Comparison of ENCODE assay signal across 8 cellular contexts in genomic region chr2:12720181-12720580, GRCh38. TPM values are rescaled to one million over a fixed set of nuclear protein-coding genes. Genes with fewer than 3 reads are reported as not detected.
DNase-seq lines count a peak whose midpoint lies in the region; ATAC-seq and TF ChIP-seq lines count a peak whose summit lies in the region.

No MANE protein-coding gene starts in this region.

- H3K27ac ChIP-seq in AG04450 (ENCODE audit: low read depth, low read length) (no peak overlapping the region), mammary epithelial cell (ENCODE audit: insufficient read depth, low read depth, low read length) (no peak overlapping the region), muscle layer of duodenum (ENCODE audit: low read length) (no peak overlapping the region), body of pancreas (peak overlapping the region in 1 of 4 donors; percentile 12)

- no peak for DNase-seq in AG04450 (ENCODE audit: low read depth, low spot score)
- no peak for DNase-seq in mammary epithelial cell
- no peak for DNase-seq in NCI-H2196 (lab: John Stamatoyannopoulos, UW; ENCODE audit: unreplicated experiment)
- no peak for DNase-seq in body of pancreas
- DNase-seq in stimulated activated CD4-positive, alpha-beta T cell treated with anti-CD3 and anti-CD28 coated beads, Interleukin-2, amount 100 ng/mL, for 24 hours, result no peak

- H4K20me1 ChIP-seq in Loucy (ENCODE audit: insufficient read depth, low read length, poor library complexity, severe bottlenecking) (peaks cover 20% of the 10 kb centered on the region), mammary epithelial cell (ENCODE audit: insufficient read depth, low read length) (no peaks in the 10 kb centered on the region)

- POLR2A ChIA-PET in AG04450 (lab: Yijun Ruan, JAX), result interaction anchor here (1.1 kb wide), 1 partner anchor 287 kb away, joined by 6 read pairs; no protein-coding TSS in a partner anchor

- intact Hi-C loops in mammary epithelial cell (cut with micrococcal nuclease), result no loop called here
- intact Hi-C loops in body of pancreas (cut with DNase I), result no loop called here

- H3K27me3 ChIP-seq in AG04450 (ENCODE audit: control insufficient read depth, insufficient read depth, low read length) (no peaks in the 10 kb centered on the region), Loucy (ENCODE audit: insufficient read depth, low read length, poor library complexity, severe bottlenecking) (no peaks in the 10 kb centered on the region), mammary epithelial cell (ENCODE audit: insufficient read depth, low read length) (no peaks in the 10 kb centered on the region), muscle layer of duodenum (ENCODE audit: low read depth, low read length) (no peaks in the 10 kb centered on the region), body of pancreas (no peaks in the 10 kb centered on the region)

- H3K4me2 ChIP-seq in Loucy (ENCODE audit: low read depth, low read length, poor library complexity, severe bottlenecking) (peak overlapping the region; percentile 75), mammary epithelial cell (ENCODE audit: insufficient read depth, low read depth, low read length) (peak overlapping the region; percentile 90)

- TF ChIP-seq CTCF in AG04450 (IDR thresholded peaks at IDR 0.05; ENCODE audit: low read depth, low read length) (no peak), Loucy (conservative IDR thresholded peaks at IDR 0.05; ENCODE audit: low read length) (no peak), mammary epithelial cell (conservative IDR thresholded peaks at IDR 0.05 in 1 of 2, IDR thresholded peaks at IDR 0.05 in 1 of 2; ENCODE audit: extremely low read depth in 1 of 2, insufficient read depth in 1 of 2, low read depth in 1 of 2, low read length in 2 of 2) (no peak), body of pancreas (IDR thresholded peaks at IDR 0.05) (no peak)

- H3K9ac ChIP-seq in Loucy (ENCODE audit: low read depth, low read length, poor library complexity, severe bottlenecking), result peak overlapping the region; percentile 11
- H3K9ac ChIP-seq in mammary epithelial cell (ENCODE audit: insufficient read depth, low read length), result no peak overlapping the region

- H2AFZ ChIP-seq in Loucy (ENCODE audit: low read length) (no peak overlapping the region), mammary epithelial cell (ENCODE audit: low read depth, low read length) (no peak overlapping the region)

- H3K9me2 ChIP-seq in Loucy (replicated peaks; ENCODE audit: low read depth, low read length), result no peaks in the 10 kb centered on the region

- H3K36me3 ChIP-seq in Loucy (ENCODE audit: insufficient read depth, low read length), result peaks cover 10% of the 10 kb centered on the region; the same call in 1 of the 2 replicates
- H3K36me3 ChIP-seq in mammary epithelial cell (ENCODE audit: insufficient read depth, low read length), result peaks cover 5% of the 10 kb centered on the region
- H3K36me3 ChIP-seq in muscle layer of duodenum (ENCODE audit: control insufficient read depth in 1 of 2, insufficient read depth in 2 of 2, low read length in 2 of 2), result peaks cover 7 to 11% of the 10 kb centered on the region in 2 donors
- no peaks in the 10 kb centered on the region for H3K36me3 ChIP-seq in body of pancreas (replicated peaks in 1 of 2; ENCODE audit: insufficient read depth in 1 of 2, low read depth in 2 of 2)

- CTCF ChIA-PET in AG04450 (lab: Charles Lee) (interaction anchor here (0.5 to 5.1 kb wide), 6 partner anchors 211 to 892 kb away, joined by 3 to 65 read pairs (median 6); no protein-coding TSS in a partner anchor), mammary epithelial cell (lab: Charles Lee; ENCODE audit: low non-redundant PET) (interaction anchor here (0.6 kb wide), 1 partner anchor 45 kb away, joined by 4 read pairs; no protein-coding TSS in a partner anchor)

- H3K79me2 ChIP-seq in Loucy (ENCODE audit: insufficient read depth, low read length) (peaks cover 67% of the 10 kb centered on the region), mammary epithelial cell (ENCODE audit: insufficient read depth, low read length) (peaks cover 59% of the 10 kb centered on the region)

- H3F3A ChIP-seq in Loucy (ENCODE audit: low read depth), result no peaks in the 10 kb centered on the region

- WGBS in mammary epithelial cell (ENCODE audit: low coverage, missing lambda C conversion rate), result 6% methylated on average over 1 of the region's 1 CpG
- 32 to 46% methylated on average over 1 of the region's 1 CpG for WGBS in body of pancreas, 2 donors

- ATAC-seq in GM18519 (IDR thresholded peaks at IDR 0.05; ENCODE audit: low FRiP score, unreplicated experiment) (no peak), body of pancreas (no peak)

- in situ Hi-C loops in mammary epithelial cell (cut with MboI; ENCODE audit: low sequenced_read_pairs in 2 of 2), result loop anchor here in 1 of 2 donors (25.0 kb wide), 2 partner anchors 258 to 408 kb away; no protein-coding TSS in a partner anchor

- H3K9me3 ChIP-seq in AG04450 (ENCODE audit: control insufficient read depth, insufficient read depth, low read length), result peaks cover 8% of the 10 kb centered on the region; the same call in 1 of the 2 replicates
- H3K9me3 ChIP-seq in Loucy (ENCODE audit: insufficient read depth, low read depth, low read length), result no peaks in the 10 kb centered on the region
- H3K9me3 ChIP-seq in mammary epithelial cell (replicated peaks; ENCODE audit: insufficient read depth, low read length), result no peaks in the 10 kb centered on the region
- no peaks in the 10 kb centered on the region for H3K9me3 ChIP-seq in muscle layer of duodenum (ENCODE audit: control insufficient read depth in 1 of 2, low read length in 2 of 2)
- no peaks in the 10 kb centered on the region for H3K9me3 ChIP-seq in body of pancreas

- peak overlapping the region; percentile 87 for H3K4me3 ChIP-seq in AG04450 (ENCODE audit: low read depth, low read length)
- H3K4me3 ChIP-seq in Loucy (ENCODE audit: low read length, poor library complexity, severe bottlenecking), result peak overlapping the region; percentile 76
- peak overlapping the region in 2 of 3 experiments; percentile 87 to 89 for H3K4me3 ChIP-seq in mammary epithelial cell (replicated peaks in 1 of 3; ENCODE audit: insufficient read depth in 1 of 3, low read depth in 2 of 3, low read length in 3 of 3)
- H3K4me3 ChIP-seq in muscle layer of duodenum (ENCODE audit: low read depth in 1 of 2, low read length in 2 of 2), result peak overlapping the region; percentile 87 to 93
- no peak overlapping the region for H3K4me3 ChIP-seq in body of pancreas

- H3K4me1 ChIP-seq in Loucy (ENCODE audit: insufficient read depth, low read length, poor library complexity, severe bottlenecking), result peaks cover 67% of the 10 kb centered on the region
- H3K4me1 ChIP-seq in mammary epithelial cell (ENCODE audit: insufficient read depth, low read length), result peaks cover 39% of the 10 kb centered on the region
- peaks cover 7 to 17% of the 10 kb centered on the region in 2 donors for H3K4me1 ChIP-seq in muscle layer of duodenum (ENCODE audit: control insufficient read depth in 1 of 2, insufficient read depth in 2 of 2, low read length in 2 of 2)
- H3K4me1 ChIP-seq in body of pancreas, result peaks cover 32% of the 10 kb centered on the region

- no TSS peak for BruUV-seq in mammary epithelial cell (replicated peaks; lab: Mats Ljungman, UMichigan)

- no peak for TF ChIP-seq POLR2A in body of pancreas (IDR thresholded peaks at IDR 0.05)

- dilution Hi-C loops in mammary epithelial cell (cut with HindIII; ENCODE audit: low sequenced_read_pairs), result no loop called here

RNA-seq across cellular contexts. Expression of gene TRIB2, which starts 3.4 kb away (rescaled TPM):
- polyA plus RNA-seq in AG04450 (2011; rRNA removed), result 12.2 and 13.0 TPM in 2 replicates
- polyA minus RNA-seq in AG04450 (2011; rRNA and poly(A)+ RNA removed), result 17.6 and 20.9 TPM in 2 replicates
- total RNA-seq in mammary epithelial cell, result 10 to 100 TPM in 1 of 2 donors, 1 to 10 TPM in 1; 9.0 to 30.7 TPM
- 10.9 TPM for polyA plus RNA-seq in mammary epithelial cell
- polyA minus RNA-seq in mammary epithelial cell, result 45.0 TPM
- total RNA-seq in body of pancreas, result 10 to 100 TPM; 49.3 to 99.2 TPM

Comparison
In these comparisons a context has a peak if more than half of its experiments do, and no peak if none do; other contexts are left out.
1. H3K4me3 ChIP-seq: peak in AG04450 (single experiment), Loucy (single experiment), mammary epithelial cell (2 of 3) and muscle layer of duodenum (2 of 2); none in body of pancreas (0 of 2).